ENCODE assay signal across 36 cellular contexts in genomic region chr4:127978930-127979329, GRCh38.
"Had no signal": no experiment of that assay in that cellular context is flagged by ENCODE, and none has a peak within 500 bp of the region (broad histone marks: within the 10 kb centered on the region; RNA-seq: fewer than 3 reads in every experiment).

No MANE protein-coding gene starts in this region.

- H3K4me1 ChIP-seq: ascending aorta had no signal

- FAIRE-seq: bronchial epithelial cell, TTC549 had no signal

- ATAC-seq: activated CD8-positive, alpha-beta T cell treated with anti-CD3 and anti-CD28 coated beads for 36 hours; activated naive CD8-positive, alpha-beta T cell treated with anti-CD3 and anti-CD28 coated beads, Interleukin-2, amount 50 U/mL, for 24 hours had no signal

- DNase-seq: activated B cell treated with CpG ODN at 0.5 μM for 24 hours; activated CD4-positive, alpha-beta memory T cell treated with anti-CD3 and anti-CD28 coated beads for 36 hours; activated CD4-positive, alpha-beta T cell treated with anti-CD3 and anti-CD28 coated beads for 4 hours; activated CD4-positive, alpha-beta T cell treated with anti-CD3 and anti-CD28 coated beads, Interleukin-2, amount 10 ng/mL, durations not matched to agents 24 days and 14 days; activated CD4-positive, alpha-beta T cell treated with anti-CD3 and anti-CD28 coated beads, Interleukin-2, amount 50 U/mL, for 1 hour; activated CD4-positive, alpha-beta T cell treated with anti-CD3 and anti-CD28 coated beads, Interleukin-2, amount 50 U/mL, for 4 hours; activated CD4-positive, CD25-positive, alpha-beta regulatory T cell treated with anti-CD3 and anti-CD28 coated beads, Interleukin-2, amount 50 U/mL, for 72 hours; activated CD8-positive, alpha-beta memory T cell treated with anti-CD3 and anti-CD28 coated beads, Interleukin-2, amount 50 U/mL, for 48 hours; activated CD8-positive, alpha-beta T cell treated with anti-CD3 and anti-CD28 coated beads for 36 hours; activated effector memory CD4-positive, alpha-beta T cell treated with Interleukin-2 at 50 U/mL for 16 hours; activated gamma-delta T cell; activated naive CD4-positive, alpha-beta T cell treated with anti-CD3 and anti-CD28 coated beads, Interleukin-2, amount 10 ng/mL, durations not matched to agents 7 days and 5 days; activated naive CD4-positive, alpha-beta T cell treated with Interleukin-2 at 50 U/mL for 16 hours; activated naive CD8-positive, alpha-beta T cell treated with anti-CD3 and anti-CD28 coated beads, Interleukin-2, amount 10 ng/mL, durations not matched to agents 7 days and 5 days; activated naive CD8-positive, alpha-beta T cell treated with anti-CD3 and anti-CD28 coated beads, Interleukin-2, amount 50 U/mL, for 24 hours; activated T-cell treated with anti-CD3 and anti-CD28 coated beads, Interleukin-2, amount 50 U/mL, for 24 hours; activated T-cell treated with anti-CD3 and anti-CD28 coated beads, Interleukin-2, amount 50 U/mL, for 48 hours; amygdala; anterior cingulate cortex; caudate nucleus; SW 1271; T-helper 1 cell; T-helper 2 cell; T-helper 9 cell had no signal

- H3K27me3 Mint-ChIP-seq: activated B cell treated with CpG ODN at 0.5 μM for 24 hours; activated CD4-positive, alpha-beta memory T cell treated with anti-CD3 and anti-CD28 coated beads for 36 hours; activated CD4-positive, alpha-beta T cell treated with anti-CD3 and anti-CD28 coated beads, Interleukin-2, amount 10 ng/mL, durations not matched to agents 24 days and 14 days; activated CD8-positive, alpha-beta T cell treated with anti-CD3 and anti-CD28 coated beads for 36 hours; activated naive CD4-positive, alpha-beta T cell treated with anti-CD3 and anti-CD28 coated beads, Interleukin-2, amount 10 ng/mL, durations not matched to agents 7 days and 5 days; activated naive CD4-positive, alpha-beta T cell treated with anti-CD3 and anti-CD28 coated beads, Interleukin-2, amount 50 U/mL, for 24 hours; activated naive CD8-positive, alpha-beta T cell; activated naive CD8-positive, alpha-beta T cell treated with anti-CD3 and anti-CD28 coated beads, Interleukin-2, amount 10 ng/mL, durations not matched to agents 7 days and 5 days; activated naive CD8-positive, alpha-beta T cell treated with anti-CD3 and anti-CD28 coated beads, Interleukin-2, amount 50 U/mL, for 24 hours; activated T-cell treated with anti-CD3 and anti-CD28 coated beads, Interleukin-2, amount 50 U/mL, for 24 hours; brain; central memory CD8-positive, alpha-beta T cell had no signal

- H3K4me1 Mint-ChIP-seq: activated B cell treated with CpG ODN at 0.5 μM for 24 hours, brain had no signal

- H3K9me3 Mint-ChIP-seq: activated B cell treated with CpG ODN at 0.5 μM for 24 hours; activated CD4-positive, alpha-beta memory T cell treated with anti-CD3 and anti-CD28 coated beads for 36 hours; activated CD4-positive, alpha-beta T cell treated with anti-CD3 and anti-CD28 coated beads, Interleukin-2, amount 10 ng/mL, durations not matched to agents 24 days and 14 days; activated CD8-positive, alpha-beta T cell treated with anti-CD3 and anti-CD28 coated beads for 36 hours; activated naive CD4-positive, alpha-beta T cell treated with anti-CD3 and anti-CD28 coated beads, Interleukin-2, amount 10 ng/mL, durations not matched to agents 7 days and 5 days; activated naive CD4-positive, alpha-beta T cell treated with anti-CD3 and anti-CD28 coated beads, Interleukin-2, amount 50 U/mL, for 24 hours; activated naive CD8-positive, alpha-beta T cell treated with anti-CD3 and anti-CD28 coated beads, Interleukin-2, amount 10 ng/mL, durations not matched to agents 7 days and 5 days; activated naive CD8-positive, alpha-beta T cell treated with anti-CD3 and anti-CD28 coated beads, Interleukin-2, amount 50 U/mL, for 24 hours; activated T-cell treated with anti-CD3 and anti-CD28 coated beads, Interleukin-2, amount 50 U/mL, for 24 hours; activated T-helper 2 cell treated with anti-CD3 and anti-CD28 coated beads, Interferon-gamma antibody, Interleukin-2, Interleukin-4, amounts not matched to agents 10 μg/mL and 5 μg/mL and 100 μg/mL, durations not matched to agents 14 hours and 24 hours and 36 hours; central memory CD8-positive, alpha-beta T cell; T-helper 1 cell treated with Interleukin-12 subunit alpha and Interleukin-12 subunit beta and Interleukin-4 antibody, amounts not matched to agents 30 μg/mL and 1 μg/mL, for 36 hours; T-helper 2 cell treated with Interferon-gamma antibody and Interleukin-4, amounts not matched to agents 5 μg/mL and 100 μg/mL, for 36 hours had no signal

- H3K4me3 Mint-ChIP-seq: activated B cell treated with CpG ODN at 0.5 μM for 24 hours; activated CD4-positive, alpha-beta memory T cell treated with anti-CD3 and anti-CD28 coated beads for 36 hours; activated CD4-positive, alpha-beta T cell treated with anti-CD3 and anti-CD28 coated beads, Interleukin-2, amount 10 ng/mL, durations not matched to agents 24 days and 14 days; activated CD8-positive, alpha-beta T cell treated with anti-CD3 and anti-CD28 coated beads for 36 hours; activated naive CD4-positive, alpha-beta T cell treated with anti-CD3 and anti-CD28 coated beads, Interleukin-2, amount 10 ng/mL, durations not matched to agents 7 days and 5 days; activated naive CD4-positive, alpha-beta T cell treated with anti-CD3 and anti-CD28 coated beads, Interleukin-2, amount 50 U/mL, for 24 hours; activated naive CD8-positive, alpha-beta T cell; activated naive CD8-positive, alpha-beta T cell treated with anti-CD3 and anti-CD28 coated beads, Interleukin-2, amount 10 ng/mL, durations not matched to agents 7 days and 5 days; activated naive CD8-positive, alpha-beta T cell treated with anti-CD3 and anti-CD28 coated beads, Interleukin-2, amount 50 U/mL, for 24 hours; activated T-cell treated with anti-CD3 and anti-CD28 coated beads, Interleukin-2, amount 50 U/mL, for 24 hours; brain; central memory CD8-positive, alpha-beta T cell; T-helper 1 cell treated with Interleukin-12 subunit alpha and Interleukin-12 subunit beta and Interleukin-4 antibody, amounts not matched to agents 30 μg/mL and 1 μg/mL, for 36 hours; T-helper 2 cell treated with Interferon-gamma antibody and Interleukin-4, amounts not matched to agents 5 μg/mL and 100 μg/mL, for 36 hours had no signal

- H3K27me3 ChIP-seq: ascending aorta, cardiac muscle cell had no signal

- H3K4me3 ChIP-seq: ascending aorta, cardiac muscle cell had no signal

- H3K9me3 ChIP-seq: ascending aorta had no signal

- H3K27ac Mint-ChIP-seq: activated B cell treated with CpG ODN at 0.5 μM for 24 hours; activated CD4-positive, alpha-beta memory T cell treated with anti-CD3 and anti-CD28 coated beads for 36 hours; activated CD4-positive, alpha-beta T cell treated with anti-CD3 and anti-CD28 coated beads, Interleukin-2, amount 10 ng/mL, durations not matched to agents 24 days and 14 days; activated CD8-positive, alpha-beta T cell treated with anti-CD3 and anti-CD28 coated beads for 36 hours; activated naive CD4-positive, alpha-beta T cell treated with anti-CD3 and anti-CD28 coated beads, Interleukin-2, amount 10 ng/mL, durations not matched to agents 7 days and 5 days; activated naive CD4-positive, alpha-beta T cell treated with anti-CD3 and anti-CD28 coated beads, Interleukin-2, amount 50 U/mL, for 24 hours; activated naive CD8-positive, alpha-beta T cell; activated naive CD8-positive, alpha-beta T cell treated with anti-CD3 and anti-CD28 coated beads, Interleukin-2, amount 10 ng/mL, durations not matched to agents 7 days and 5 days; activated naive CD8-positive, alpha-beta T cell treated with anti-CD3 and anti-CD28 coated beads, Interleukin-2, amount 50 U/mL, for 24 hours; activated T-cell treated with anti-CD3 and anti-CD28 coated beads, Interleukin-2, amount 50 U/mL, for 24 hours; activated T-helper 2 cell treated with anti-CD3 and anti-CD28 coated beads, Interferon-gamma antibody, Interleukin-2, Interleukin-4, amounts not matched to agents 10 μg/mL and 5 μg/mL and 100 μg/mL, durations not matched to agents 14 hours and 24 hours and 36 hours; brain; T-helper 1 cell treated with Interleukin-12 subunit alpha and Interleukin-12 subunit beta and Interleukin-4 antibody, amounts not matched to agents 30 μg/mL and 1 μg/mL, for 36 hours; T-helper 2 cell treated with Interferon-gamma antibody and Interleukin-4, amounts not matched to agents 5 μg/mL and 100 μg/mL, for 36 hours had no signal

- H3K27ac ChIP-seq: ascending aorta, cardiac muscle cell, VCaP had no signal
